In genomic region chrX:112818114-112819012, GRCh38 we compare ENCODE assay signal across 16 cellular contexts. TPM values are rescaled to one million over a fixed set of nuclear protein-coding genes. Genes with fewer than 3 reads are reported as not detected.
A peak's percentile ranks its signal among the peaks of the same experiment; 100 is the strongest.
DNase-seq lines count a peak whose midpoint lies in the region; ATAC-seq and TF ChIP-seq lines count a peak whose summit lies in the region.
"Had no signal": no experiment of that assay in that cellular context is flagged by ENCODE, and none has a peak within 500 bp of the region (broad histone marks: within the 10 kb centered on the region; RNA-seq: fewer than 3 reads in every experiment).

No MANE protein-coding gene starts in this region.

- H3K9me3 ChIP-seq in heart right ventricle: no peaks in the 10 kb centered on the region
- no peaks in the 10 kb centered on the region for H3K9me3 ChIP-seq in transverse colon
- H3K9me3 ChIP-seq: ascending aorta, BE2C had no signal

- peaks cover 0 to 7% (median 0%) of the 10 kb centered on the region in 9 donors for H3K36me3 ChIP-seq in heart right ventricle
- H3K36me3 ChIP-seq in transverse colon: no peaks in the 10 kb centered on the region
- H3K36me3 ChIP-seq: ascending aorta, BE2C had no signal

- no peak for TF ChIP-seq EP300 in transverse colon (IDR thresholded peaks at IDR 0.05; ENCODE audit: low read depth)

- no peak overlapping the region for H3K4me3 Mint-ChIP-seq in HFFc6
- H3K4me3 Mint-ChIP-seq: activated CD4-positive, alpha-beta T cell treated with anti-CD3 and anti-CD28 coated beads for 36 hours; T-cell had no signal

- H3K4me1 Mint-ChIP-seq in HFFc6 (ENCODE audit: low read depth): no peaks in the 10 kb centered on the region
- H3K4me1 Mint-ChIP-seq: T-cell had no signal

- intact Hi-C loops in heart right ventricle (cut with DNase I) (no loop called here), transverse colon (cut with DNase I; ENCODE audit: low total_unique reads) (no loop called here)

- TF ChIP-seq POLR2A in transverse colon (IDR thresholded peaks at IDR 0.05): no peak

- no peak overlapping the region for H3K27ac Mint-ChIP-seq in HFFc6
- H3K27ac Mint-ChIP-seq: activated CD4-positive, alpha-beta T cell treated with anti-CD3 and anti-CD28 coated beads for 36 hours; T-cell had no signal

- H3K27ac ChIP-seq in angular gyrus (ENCODE audit: low read depth, low read length) (peak overlapping the region; percentile 30), heart right ventricle (peak overlapping the region in 1 of 10 donors; percentile 9), transverse colon (peak overlapping the region in 1 of 4 donors; percentile 53)
- H3K27ac ChIP-seq: ascending aorta had no signal

- DNase-seq in heart right ventricle (no peak), renal cortical epithelial cell (ENCODE audit: low read depth) (peak; percentile 49), transverse colon (no peak), HFFc6 (no peak), T1000 (lab: John Stamatoyannopoulos, UW) (no peak)
- no peak for DNase-seq in activated CD8-positive, alpha-beta memory T cell treated with anti-CD3 and anti-CD28 coated beads, Interleukin-2, amount 50 U/mL, for 48 hours
- DNase-seq: BE2C; NCI-H2029; OCI-M1; stimulated activated CD4-positive, alpha-beta T cell treated with anti-CD3 and anti-CD28 coated beads, Interleukin-2, amount 100 ng/mL, for 48 hours; T-cell had no signal

- H3K27me3 Mint-ChIP-seq in HFFc6 (ENCODE audit: insufficient read depth): no peaks in the 10 kb centered on the region
- H3K27me3 Mint-ChIP-seq: activated CD4-positive, alpha-beta T cell treated with anti-CD3 and anti-CD28 coated beads for 36 hours had no signal

- H3K4me1 ChIP-seq in heart right ventricle (peaks cover 0 to 10% (median 0%) of the 10 kb centered on the region in 9 donors), transverse colon (peaks cover 0 to 24% (median 3%) of the 10 kb centered on the region in 4 donors)
- H3K4me1 ChIP-seq: ascending aorta, BE2C had no signal

- H3K9me3 Mint-ChIP-seq in HFFc6: peaks cover 3% of the 10 kb centered on the region; the same call in 1 of the 2 replicates
- H3K9me3 Mint-ChIP-seq: T-cell had no signal

- TF ChIP-seq CTCF in heart right ventricle (IDR thresholded peaks at IDR 0.05) (no peak), transverse colon (IDR thresholded peaks at IDR 0.05) (no peak), HFFc6 (IDR thresholded peaks at IDR 0.05) (no peak)

- WGBS in heart right ventricle, 2 donors: 60 to 65% methylated on average over 11 of the region's 11 CpGs
- 70% methylated on average over 11 of the region's 11 CpGs; no CpG with 5 or more reads in 1 of the 2 donors for WGBS in transverse colon (ENCODE audit: low coverage in 1 of 2), 2 donors

- in situ Hi-C loops in transverse colon (cut with MboI; ENCODE audit: low pct_ligation_motif_present in 1 of 4, low pct_unique_long_range_greater_than_20kb in 1 of 4, low sequenced_read_pairs in 3 of 4): no loop called here

- no peaks in the 10 kb centered on the region for H3K36me3 Mint-ChIP-seq in HFFc6 (ENCODE audit: low read depth)

- H3K27me3 ChIP-seq in heart right ventricle (peaks cover 0 to 20% (median 0%) of the 10 kb centered on the region in 7 donors), transverse colon (no peaks in the 10 kb centered on the region)
- H3K27me3 ChIP-seq: ascending aorta, BE2C had no signal

- H3K4me3 ChIP-seq in heart right ventricle: peak overlapping the region in 2 of 10 donors; percentile 4 to 18
- H3K4me3 ChIP-seq in transverse colon: no peak overlapping the region
- H3K4me3 ChIP-seq: ascending aorta, lung had no signal

- peak; percentile 26 for ATAC-seq in HG03432 (IDR thresholded peaks at IDR 0.05; ENCODE audit: unreplicated experiment)
- peak in 7 of 8 donors; percentile 22 to 74 (median 45) for ATAC-seq in heart right ventricle
- ATAC-seq: activated CD4-positive, alpha-beta T cell treated with anti-CD3 and anti-CD28 coated beads for 36 hours; T-cell had no signal

RNA-seq across cellular contexts. Expression of gene AMOT, which starts 22.3 kb away (rescaled TPM):
- total RNA-seq in heart right ventricle (10 to 100 TPM in 1 of 10 donors, 1 to 10 TPM in 9; 3.4 to 10.8 (median 6.5) TPM), renal cortical epithelial cell (9.0 and 31.7 TPM in 2 replicates), transverse colon (10 to 100 TPM in 1 of 4 donors, 1 to 10 TPM in 3; 3.4 to 19.4 (median 7.4) TPM)
- 1 to 10 TPM in 1 of 2 donors, under 1 TPM in 1; 0.62 to 1.7 TPM for polyA plus RNA-seq in heart right ventricle
- under 1 TPM; 0.02 to 0.50 (median 0.09) TPM for total RNA-seq in HFFc6 (2021; fragmentation: NEBNext Ultra II Directional; extraction: Animal tissue kit (Norgen Biotek cat#: 25700))
